24 cellular contexts compared by ENCODE assay signal in the genomic region with DNA sequence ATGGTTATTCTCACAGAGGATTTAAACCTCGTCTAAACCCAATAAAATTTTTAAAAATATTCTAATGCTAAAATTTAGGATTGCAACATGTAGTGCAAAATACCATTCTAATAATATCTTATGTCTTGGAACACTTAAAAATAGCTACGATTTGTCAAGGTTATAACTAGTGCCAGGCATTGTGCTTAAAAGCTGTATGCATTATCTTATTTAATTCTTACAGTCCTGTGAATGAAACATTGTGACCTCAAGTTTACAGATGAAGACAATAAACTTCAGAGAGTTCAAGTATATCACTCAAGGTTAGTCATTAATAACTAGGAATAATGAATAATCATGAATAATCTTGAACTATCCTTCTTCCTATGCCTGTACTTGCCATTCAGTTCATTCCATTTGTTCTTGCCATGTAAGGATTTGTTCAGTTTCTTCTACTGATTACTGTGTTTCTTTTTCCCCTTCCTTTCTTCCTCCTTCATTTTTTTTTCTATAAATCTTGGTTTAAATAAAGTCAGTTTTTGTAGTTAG.
"Had no signal": no experiment of that assay in that cellular context is flagged by ENCODE, and none has a peak within 500 bp of the region (broad histone marks: within the 10 kb centered on the region; RNA-seq: fewer than 3 reads in every experiment).

No MANE protein-coding gene starts in this region.

- H3K4me1 ChIP-seq: adrenal gland, right lobe of liver, upper lobe of left lung had no signal

- H3K9me3 ChIP-seq: adrenal gland, left ventricle myocardium inferior, right lobe of liver, upper lobe of left lung had no signal

- H3K4me3 ChIP-seq: adrenal gland, left ventricle myocardium inferior, lung, mucosa of descending colon, right lobe of liver, upper lobe of left lung had no signal

- H3K27me3 ChIP-seq: adrenal gland, brain microvascular endothelial cell, right lobe of liver, upper lobe of left lung had no signal

- DNase-seq: activated CD4-positive, alpha-beta T cell treated with anti-CD3 and anti-CD28 coated beads for 4 hours; activated CD4-positive, alpha-beta T cell treated with anti-CD3 and anti-CD28 coated beads, Interleukin-2, amount 50 U/mL, for 48 hours; activated CD8-positive, alpha-beta memory T cell treated with anti-CD3 and anti-CD28 coated beads for 24 hours; activated effector memory CD4-positive, alpha-beta T cell treated with Interleukin-2 at 50 U/mL for 16 hours; activated naive CD4-positive, alpha-beta T cell treated with Interleukin-2 at 50 U/mL for 16 hours; adrenal gland; brain microvascular endothelial cell; central memory CD4-positive, alpha-beta T cell; dermis blood vessel endothelial cell; effector CD4-positive, alpha-beta T cell; foreskin melanocyte; islet precursor cell; left ventricle myocardium inferior; mucosa of descending colon; posterior cingulate gyrus; right lobe of liver; stimulated activated CD4-positive, alpha-beta T cell treated with anti-CD3 and anti-CD28 coated beads, Interleukin-4, amount 100 ng/mL, for 1 hour; stimulated activated naive CD8-positive, alpha-beta T cell treated with anti-CD3 and anti-CD28 coated beads, Interleukin-15, Interleukin-2, amounts not matched to agents 100 U/mL and 50 U/mL, for 24 hours; T-helper 1 cell; upper lobe of left lung had no signal

- ATAC-seq: mucosa of descending colon; natural killer cell treated with Interleukin-12 subunit alpha and Interleukin-12 subunit beta and Interleukin-15 and Interleukin-18, amount 100 ng/mL, for 72 hours; right lobe of liver; stimulated activated naive CD8-positive, alpha-beta T cell treated with anti-CD3 and anti-CD28 coated beads, Interleukin-15, Interleukin-2, amounts not matched to agents 100 U/mL and 50 U/mL, for 24 hours had no signal

- H3K36me3 ChIP-seq: adrenal gland, brain microvascular endothelial cell, left ventricle myocardium inferior, right lobe of liver, upper lobe of left lung had no signal

- H3K27ac ChIP-seq: brain microvascular endothelial cell, epithelial cell of prostate, right lobe of liver, VCaP had no signal
